2 cellular contexts compared by ENCODE assay signal in the genomic region with DNA sequence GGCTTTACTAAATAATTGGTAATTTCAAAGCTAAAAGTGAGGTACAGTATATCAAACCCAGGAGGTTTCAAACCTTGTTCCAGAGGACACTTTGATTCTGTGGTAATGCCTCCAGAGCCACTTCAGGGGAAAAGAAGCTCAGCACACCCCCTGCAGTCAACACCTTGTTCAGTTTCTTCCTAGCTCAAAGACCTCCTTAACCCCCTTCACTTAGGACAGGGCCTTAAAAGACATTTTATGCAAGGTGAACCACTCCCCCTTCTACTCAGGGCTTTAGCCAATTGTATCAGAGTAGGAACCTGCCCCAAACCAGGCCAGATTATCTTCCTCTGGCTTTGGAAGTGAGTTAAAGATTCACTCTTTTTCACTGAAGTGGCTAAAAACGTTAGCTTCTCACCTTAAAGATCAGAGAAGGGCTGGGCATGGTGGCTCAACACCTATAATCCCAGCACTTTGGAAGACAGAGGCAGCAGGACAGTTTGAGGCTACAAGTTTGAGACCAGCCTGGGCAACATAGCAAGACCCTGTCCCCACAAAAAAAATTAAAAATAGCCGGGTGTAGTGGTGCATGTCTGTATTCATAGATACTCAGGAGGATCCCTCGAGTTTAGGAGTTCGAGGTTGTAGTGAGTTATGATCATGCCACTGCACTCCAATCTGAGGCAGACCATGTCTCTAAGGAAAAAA.
TF ChIP-seq lines count a peak whose summit lies in the region.

No MANE protein-coding gene starts in this region.

TF ChIP-seq in HCT116, 20 proteins besides CTCF, POLR2A, EP300 and RAD21:
- no peak for TF ChIP-seq ELF1 (IDR thresholded peaks at IDR 0.05; ENCODE audit: borderline replicate concordance, low read depth)
- no peak for TF ChIP-seq JUND (IDR thresholded peaks at IDR 0.05)
- no peak for TF ChIP-seq CEBPB (IDR thresholded peaks at IDR 0.05; ENCODE audit: low read depth)
- no peak for TF ChIP-seq POLR2AphosphoS5 (IDR thresholded peaks at IDR 0.05; ENCODE audit: low read depth, low read length)
- TF ChIP-seq, protein P1, sequence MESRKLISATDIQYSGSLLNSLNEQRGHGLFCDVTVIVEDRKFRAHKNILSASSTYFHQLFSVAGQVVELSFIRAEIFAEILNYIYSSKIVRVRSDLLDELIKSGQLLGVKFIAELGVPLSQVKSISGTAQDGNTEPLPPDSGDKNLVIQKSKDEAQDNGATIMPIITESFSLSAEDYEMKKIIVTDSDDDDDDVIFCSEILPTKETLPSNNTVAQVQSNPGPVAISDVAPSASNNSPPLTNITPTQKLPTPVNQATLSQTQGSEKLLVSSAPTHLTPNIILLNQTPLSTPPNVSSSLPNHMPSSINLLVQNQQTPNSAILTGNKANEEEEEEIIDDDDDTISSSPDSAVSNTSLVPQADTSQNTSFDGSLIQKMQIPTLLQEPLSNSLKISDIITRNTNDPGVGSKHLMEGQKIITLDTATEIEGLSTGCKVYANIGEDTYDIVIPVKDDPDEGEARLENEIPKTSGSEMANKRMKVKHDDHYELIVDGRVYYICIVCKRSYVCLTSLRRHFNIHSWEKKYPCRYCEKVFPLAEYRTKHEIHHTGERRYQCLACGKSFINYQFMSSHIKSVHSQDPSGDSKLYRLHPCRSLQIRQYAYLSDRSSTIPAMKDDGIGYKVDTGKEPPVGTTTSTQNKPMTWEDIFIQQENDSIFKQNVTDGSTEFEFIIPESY (IDR thresholded peaks at IDR 0.05; ENCODE audit: extremely low read depth, insufficient replicate concordance, low read length) = no peak
- no peak for TF ChIP-seq EGR1 (IDR thresholded peaks at IDR 0.05; ENCODE audit: low read depth)
- TF ChIP-seq SRF (IDR thresholded peaks at IDR 0.05; ENCODE audit: low read depth) = no peak
- TF ChIP-seq EZH2phosphoT487 (IDR thresholded peaks at IDR 0.05; ENCODE audit: borderline replicate concordance) = no peak
- no peak for TF ChIP-seq CBX3 (IDR thresholded peaks at IDR 0.05; ENCODE audit: low read depth)
- no peak for TF ChIP-seq EZH2 (IDR thresholded peaks at IDR 0.05)
- TF ChIP-seq, protein P2, sequence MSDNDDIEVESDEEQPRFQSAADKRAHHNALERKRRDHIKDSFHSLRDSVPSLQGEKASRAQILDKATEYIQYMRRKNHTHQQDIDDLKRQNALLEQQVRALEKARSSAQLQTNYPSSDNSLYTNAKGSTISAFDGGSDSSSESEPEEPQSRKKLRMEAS (IDR thresholded peaks at IDR 0.05) = no peak
- no peak for TF ChIP-seq YY1 (IDR thresholded peaks at IDR 0.05; ENCODE audit: extremely low read depth, insufficient replicate concordance, low read depth, low read length)
- TF ChIP-seq FOSL1 (IDR thresholded peaks at IDR 0.05; ENCODE audit: low read depth) = no peak
- TF ChIP-seq, protein P3, sequence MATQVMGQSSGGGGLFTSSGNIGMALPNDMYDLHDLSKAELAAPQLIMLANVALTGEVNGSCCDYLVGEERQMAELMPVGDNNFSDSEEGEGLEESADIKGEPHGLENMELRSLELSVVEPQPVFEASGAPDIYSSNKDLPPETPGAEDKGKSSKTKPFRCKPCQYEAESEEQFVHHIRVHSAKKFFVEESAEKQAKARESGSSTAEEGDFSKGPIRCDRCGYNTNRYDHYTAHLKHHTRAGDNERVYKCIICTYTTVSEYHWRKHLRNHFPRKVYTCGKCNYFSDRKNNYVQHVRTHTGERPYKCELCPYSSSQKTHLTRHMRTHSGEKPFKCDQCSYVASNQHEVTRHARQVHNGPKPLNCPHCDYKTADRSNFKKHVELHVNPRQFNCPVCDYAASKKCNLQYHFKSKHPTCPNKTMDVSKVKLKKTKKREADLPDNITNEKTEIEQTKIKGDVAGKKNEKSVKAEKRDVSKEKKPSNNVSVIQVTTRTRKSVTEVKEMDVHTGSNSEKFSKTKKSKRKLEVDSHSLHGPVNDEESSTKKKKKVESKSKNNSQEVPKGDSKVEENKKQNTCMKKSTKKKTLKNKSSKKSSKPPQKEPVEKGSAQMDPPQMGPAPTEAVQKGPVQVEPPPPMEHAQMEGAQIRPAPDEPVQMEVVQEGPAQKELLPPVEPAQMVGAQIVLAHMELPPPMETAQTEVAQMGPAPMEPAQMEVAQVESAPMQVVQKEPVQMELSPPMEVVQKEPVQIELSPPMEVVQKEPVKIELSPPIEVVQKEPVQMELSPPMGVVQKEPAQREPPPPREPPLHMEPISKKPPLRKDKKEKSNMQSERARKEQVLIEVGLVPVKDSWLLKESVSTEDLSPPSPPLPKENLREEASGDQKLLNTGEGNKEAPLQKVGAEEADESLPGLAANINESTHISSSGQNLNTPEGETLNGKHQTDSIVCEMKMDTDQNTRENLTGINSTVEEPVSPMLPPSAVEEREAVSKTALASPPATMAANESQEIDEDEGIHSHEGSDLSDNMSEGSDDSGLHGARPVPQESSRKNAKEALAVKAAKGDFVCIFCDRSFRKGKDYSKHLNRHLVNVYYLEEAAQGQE (IDR thresholded peaks at IDR 0.05; ENCODE audit: low read depth) = no peak
- TF ChIP-seq SP1 (IDR thresholded peaks at IDR 0.05; ENCODE audit: low read depth) = no peak
- no peak for TF ChIP-seq SIN3A (IDR thresholded peaks at IDR 0.05; ENCODE audit: low read depth)
TF ChIP-seq in HCT116: peak in this region for 0.

TF ChIP-seq in GM12878, 131 proteins besides CTCF, POLR2A, EP300 and RAD21:
- TF ChIP-seq SREBF1 (IDR thresholded peaks at IDR 0.05; ENCODE audit: low read length) (no peak), MTA3 (IDR thresholded peaks at IDR 0.05; ENCODE audit: borderline replicate concordance, low read length) (no peak), ZNF384 (IDR thresholded peaks at IDR 0.05; ENCODE audit: borderline replicate concordance, low read depth, low read length) (no peak), RAD51 (IDR thresholded peaks at IDR 0.05) (no peak)
